ENCODE assay signal across 7 cellular contexts in the genomic region with DNA sequence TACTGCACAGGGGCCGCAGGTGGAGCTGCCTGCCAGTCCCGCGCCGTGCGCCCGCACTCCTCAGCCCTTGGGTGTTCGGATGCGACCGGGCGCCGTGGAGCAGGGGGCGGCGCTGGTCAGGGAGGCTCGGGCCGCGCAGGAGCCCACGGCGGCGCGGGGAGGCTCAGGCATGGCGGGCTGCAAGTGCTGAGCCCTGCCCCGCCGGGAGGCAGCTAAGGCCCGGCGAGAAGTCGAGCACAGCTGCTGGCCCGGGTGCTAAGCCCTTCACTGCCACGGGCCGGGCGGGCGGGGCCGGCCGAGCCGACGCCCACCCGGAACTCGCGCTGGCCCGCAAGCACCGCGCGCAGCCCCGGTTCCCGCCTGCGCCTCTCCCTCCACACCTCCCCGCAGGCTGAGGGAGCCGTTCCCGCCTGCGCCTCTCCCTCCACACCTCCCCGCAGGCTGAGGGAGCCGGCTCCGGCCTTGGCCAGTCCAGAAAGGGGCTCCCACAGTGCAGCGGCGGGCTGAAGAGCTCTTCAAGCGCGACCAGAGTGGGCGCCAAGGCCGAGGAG.
DNase-seq lines count a peak whose midpoint lies in the region; TF ChIP-seq lines count a peak whose summit lies in the region.
"Not testable (repeated sequence)": the region's sequence is repeated elsewhere in the genome, so short reads cannot be mapped to it uniquely, and the experiment has no call there.

No MANE protein-coding gene starts in this region.

- not testable (repeated sequence) for TF ChIP-seq CTCF in endodermal cell (conservative IDR thresholded peaks at IDR 0.05); nephron (IDR thresholded peaks at IDR 0.05; ENCODE audit: unreplicated experiment in 3 of 3); osteocyte (IDR thresholded peaks at IDR 0.05); type B pancreatic cell (conservative IDR thresholded peaks at IDR 0.05)

- not testable (repeated sequence) for H3K27ac Mint-ChIP-seq in endodermal cell; osteocyte (ENCODE audit: unreplicated experiment); type B pancreatic cell
- peak overlapping the region; percentile 22 to 39 (median 26) for H3K27ac Mint-ChIP-seq in nephron

- peak overlapping the region; percentile 47; the same call in 1 of the 2 replicates for H3K9ac ChIP-seq in ES-I3 (ENCODE audit: low read depth, low read length)
- not testable (repeated sequence) for H3K9ac ChIP-seq in endodermal cell (ENCODE audit: extremely low read depth, low read length, poor library complexity, severe bottlenecking)

- peaks cover 18% of the 10 kb centered on the region for H3K9me3 Mint-ChIP-seq in endodermal cell
- H3K9me3 Mint-ChIP-seq in nephron, result peaks cover 13% of the 10 kb centered on the region
- peaks cover 21% of the 10 kb centered on the region for H3K9me3 Mint-ChIP-seq in osteocyte (ENCODE audit: unreplicated experiment)
- not testable (repeated sequence) for H3K9me3 Mint-ChIP-seq in type B pancreatic cell

- not testable (repeated sequence) for H3K36me3 ChIP-seq in ES-I3 (ENCODE audit: insufficient read depth, low read length); endodermal cell (ENCODE audit: control insufficient read depth, insufficient read depth, low read length)

- H3K4me3 Mint-ChIP-seq in endodermal cell (peak overlapping the region; percentile 48), nephron (peak overlapping the region; percentile 68 to 73 (median 70)), osteocyte (ENCODE audit: unreplicated experiment) (peak overlapping the region; percentile 39), type B pancreatic cell (peak overlapping the region; percentile 83)

- H3K27me3 Mint-ChIP-seq in endodermal cell (ENCODE audit: insufficient read depth), result peaks cover 36% of the 10 kb centered on the region
- H3K27me3 Mint-ChIP-seq in nephron (ENCODE audit: low read depth), result not testable (repeated sequence)
- H3K27me3 Mint-ChIP-seq in osteocyte (ENCODE audit: unreplicated experiment), result peaks cover 15% of the 10 kb centered on the region
- H3K27me3 Mint-ChIP-seq in type B pancreatic cell, result peaks cover 13% of the 10 kb centered on the region

- H3K27me3 ChIP-seq in endodermal cell (ENCODE audit: control insufficient read depth, insufficient read depth, low read length, poor library complexity, severe bottlenecking), result not testable (repeated sequence)

- 93% methylated on average over 58 of the region's 58 CpGs; no CpG with 5 or more reads in 1 of the 2 experiments for WGBS in endodermal cell (ENCODE audit: insufficient coverage in 1 of 2, insufficient read length in 1 of 2), 2 experiments

- peak; percentile 43 for DNase-seq in NCI-H2227 (lab: John Stamatoyannopoulos, UW; ENCODE audit: unreplicated experiment)
- DNase-seq in endodermal cell, result peak; percentile 77
- not testable (repeated sequence) for DNase-seq in osteocyte (ENCODE audit: extremely low spot score, unreplicated experiment)
- peak; percentile 70 for DNase-seq in type B pancreatic cell (ENCODE audit: extremely low spot score, unreplicated experiment)

- not testable (repeated sequence) for H3K4me3 ChIP-seq in endodermal cell (ENCODE audit: low read length)
- H3K4me3 ChIP-seq in iPS-18c (ENCODE audit: insufficient read depth, low read depth, low read length), result peak overlapping the region; percentile 49; the same call in 1 of the 2 replicates

- H3K4me1 Mint-ChIP-seq in endodermal cell; nephron; osteocyte (ENCODE audit: unreplicated experiment); type B pancreatic cell (ENCODE audit: unreplicated experiment): not testable (repeated sequence)

- not testable (repeated sequence) for H3K36me3 Mint-ChIP-seq in endodermal cell (ENCODE audit: low read depth); nephron (ENCODE audit: low read depth); osteocyte (ENCODE audit: unreplicated experiment); type B pancreatic cell

- not testable (repeated sequence) for H3K4me1 ChIP-seq in ES-I3 (ENCODE audit: insufficient read depth, low read length); endodermal cell (ENCODE audit: control insufficient read depth, insufficient read depth, low read length)

- H3K9me3 ChIP-seq in ES-I3 (ENCODE audit: control insufficient read depth, insufficient read depth, low read length); endodermal cell (ENCODE audit: control insufficient read depth, low read length); iPS-18c (ENCODE audit: control insufficient read depth, insufficient read depth, low read length): not testable (repeated sequence)

- not testable (repeated sequence) for H3K27ac ChIP-seq in endodermal cell (ENCODE audit: low read depth, low read length)
